Comparison of ENCODE assay signal across 24 cellular contexts in genomic region chr1:205837380-205837970, GRCh38. TPM values are rescaled to one million over a fixed set of nuclear protein-coding genes. Genes with fewer than 3 reads are reported as not detected.
DNase-seq lines count a peak whose midpoint lies in the region; ATAC-seq, FAIRE-seq and TF ChIP-seq lines count a peak whose summit lies in the region.
"Had no signal": no experiment of that assay in that cellular context is flagged by ENCODE, and none has a peak within 500 bp of the region (broad histone marks: within the 10 kb centered on the region; RNA-seq: fewer than 3 reads in every experiment).

No MANE protein-coding gene starts in this region.

- ATAC-seq in K562 (no peak), GM19351 (IDR thresholded peaks at IDR 0.05; ENCODE audit: unreplicated experiment) (no peak)
- ATAC-seq: CD8-positive, alpha-beta T cell had no signal

- H3K9me3 Mint-ChIP-seq in neural crest cell, result no peaks in the 10 kb centered on the region
- H3K9me3 Mint-ChIP-seq: CD4-positive, CD25-positive, alpha-beta regulatory T cell; CD8-positive, alpha-beta T cell had no signal

- peak overlapping the region; percentile 5 for H3K27ac Mint-ChIP-seq in neural crest cell (ENCODE audit: unreplicated experiment)
- H3K27ac Mint-ChIP-seq: B cell; CD4-positive, CD25-positive, alpha-beta regulatory T cell; CD8-positive, alpha-beta T cell had no signal

- H3K36me3 ChIP-seq in K562 (ENCODE audit: control insufficient read depth, insufficient read depth, low read length) (no peaks in the 10 kb centered on the region), spleen (no peaks in the 10 kb centered on the region), left ventricle myocardium inferior (no peaks in the 10 kb centered on the region)

- no peaks in the 10 kb centered on the region for H3K79me2 ChIP-seq in K562 (ENCODE audit: control insufficient read depth, insufficient read depth, low read length)

- no peaks in the 10 kb centered on the region for H3K36me3 Mint-ChIP-seq in neural crest cell (ENCODE audit: low read depth)

- CTCF ChIA-PET in K562 (lab: Yijun Ruan, JAX; ENCODE audit: low intra/inter-chr PET ratio), result no interaction called here

- no peak overlapping the region for H3K27ac ChIP-seq in K562 (ENCODE audit: extremely low read depth, low read depth, low read length)
- H3K27ac ChIP-seq in spleen, result no peak overlapping the region
- H3K27ac ChIP-seq in left ventricle myocardium inferior (replicated peaks), result no peak overlapping the region
- H3K27ac ChIP-seq: BLaER1, C4-2B had no signal

- 13% methylated on average over 7 of the region's 7 CpGs for WGBS in K562 (ENCODE audit: insufficient coverage, low coverage, missing lambda C conversion rate)
- 84 to 88% (median 86%) methylated on average over 7 of the region's 7 CpGs for WGBS in spleen, 5 donors

- FAIRE-seq in K562 (lab: Jason Lieb, UNC), result no peak
- FAIRE-seq: GM12891, GM18507 had no signal

- DNase-seq in NCI-H226 (peak; percentile 23), K562 (ENCODE audit: extremely low read depth in 1 of 4, low spot score in 3 of 4) (no peak), neural crest cell (ENCODE audit: low read depth, low spot score) (no peak), spleen (no peak), NCI-H1105 treated with DMSO at 0.1 percent for 48 hours (lab: John Stamatoyannopoulos, UW) (no peak), left ventricle myocardium inferior (no peak)
- DNase-seq: Caco-2; CD4-positive, CD25-positive, alpha-beta regulatory T cell; CD8-positive, alpha-beta T cell; DMS153; DND-41; EL; GF-D8; GOT3; H7; HCEC 1CT had no signal

- H3K4me1 ChIP-seq in K562 (replicated peaks in 1 of 2; ENCODE audit: control insufficient read depth in 2 of 2, insufficient read depth in 2 of 2, low read length in 2 of 2) (no peaks in the 10 kb centered on the region; a peak in 3 of 5 replicates), spleen (peaks cover 0 to 14% (median under 1%) of the 10 kb centered on the region in 6 donors), left ventricle myocardium inferior (peaks cover 28% of the 10 kb centered on the region)
- H3K4me1 ChIP-seq: Caco-2 had no signal

- no peak for TF ChIP-seq EP300 in K562 (IDR thresholded peaks at IDR 0.05; ENCODE audit: low read length)

- BruUV-seq in K562 (replicated peaks; lab: Mats Ljungman, UMichigan), result no TSS peak

- POLR2A ChIA-PET in K562 (lab: Yijun Ruan, JAX), result interaction anchor here (0.6 to 1.7 kb wide), 6 partner anchors 12 to 852 kb away, joined by 3 to 4 read pairs (median 3); no protein-coding TSS in a partner anchor

- H3K9me3 ChIP-seq in K562 (replicated peaks; ENCODE audit: control insufficient read depth, insufficient read depth, low read depth, low read length) (no peaks in the 10 kb centered on the region), spleen (no peaks in the 10 kb centered on the region), left ventricle myocardium inferior (replicated peaks) (no peaks in the 10 kb centered on the region)
- H3K9me3 ChIP-seq: BLaER1, Caco-2 had no signal

- H3K4me3 ChIP-seq in K562 (no peak overlapping the region), spleen (no peak overlapping the region), left ventricle myocardium inferior (no peak overlapping the region)
- H3K4me3 ChIP-seq: BLaER1 had no signal

- in situ Hi-C loops in K562 (cut with MboI), result no loop called here

- H3K9ac ChIP-seq in K562 (ENCODE audit: insufficient read depth in 1 of 2, low read depth in 2 of 2, low read length in 2 of 2), result no peak overlapping the region
- H3K9ac ChIP-seq: BLaER1 had no signal

- no peaks in the 10 kb centered on the region for H3K27me3 Mint-ChIP-seq in neural crest cell (ENCODE audit: low read depth)
- H3K27me3 Mint-ChIP-seq: B cell; CD4-positive, CD25-positive, alpha-beta regulatory T cell had no signal

- peaks cover under 1% of the 10 kb centered on the region for H3K4me1 Mint-ChIP-seq in neural crest cell
- H3K4me1 Mint-ChIP-seq: CD4-positive, CD25-positive, alpha-beta regulatory T cell had no signal

- no peak overlapping the region for H3K4me2 ChIP-seq in K562 (ENCODE audit: insufficient read depth, low read length)
- H3K4me2 ChIP-seq: BLaER1 had no signal

- intact Hi-C loops in K562 (cut with micrococcal nuclease), result no loop called here
- intact Hi-C loops in spleen (cut with DNase I; ENCODE audit: low total_unique reads), result no loop called here
- intact Hi-C loops in left ventricle myocardium inferior (cut with micrococcal nuclease), result no loop called here

- no peak overlapping the region for H3K4me3 Mint-ChIP-seq in neural crest cell
- H3K4me3 Mint-ChIP-seq: B cell; CD4-positive, CD25-positive, alpha-beta regulatory T cell; CD8-positive, alpha-beta T cell had no signal

- no peaks in the 10 kb centered on the region for H3K9me1 ChIP-seq in K562 (ENCODE audit: control insufficient read depth, insufficient read depth, low read length)

- H2AFZ ChIP-seq in K562 (ENCODE audit: low read depth, low read length), result no peak overlapping the region

- H3K27me3 ChIP-seq in K562 (ENCODE audit: control insufficient read depth in 2 of 2, insufficient read depth in 2 of 2, low read length in 2 of 2) (peaks cover 12 to 20% of the 10 kb centered on the region in 2 experiments; a peak in 4 of 5 replicates), spleen (replicated peaks in 1 of 7) (no peaks in the 10 kb centered on the region), left ventricle myocardium inferior (ENCODE audit: low read depth) (no peaks in the 10 kb centered on the region)
- H3K27me3 ChIP-seq: BLaER1 had no signal

- TF ChIP-seq CTCF in K562 (IDR thresholded peaks at IDR 0.05 in 2 of 3, conservative IDR thresholded peaks at IDR 0.05 in 1 of 3; ENCODE audit: insufficient read depth in 2 of 3, low read depth in 1 of 3, low read length in 3 of 3) (no peak), neural crest cell (conservative IDR thresholded peaks at IDR 0.05) (no peak), spleen (IDR thresholded peaks at IDR 0.05 in 8 of 11, conservative IDR thresholded peaks at IDR 0.05 in 3 of 11) (no peak), left ventricle myocardium inferior (IDR thresholded peaks at IDR 0.05; ENCODE audit: borderline replicate concordance) (no peak)

- H4K20me1 ChIP-seq in K562 (replicated peaks; ENCODE audit: control insufficient read depth, insufficient read depth, low read length), result no peaks in the 10 kb centered on the region
- H4K20me1 ChIP-seq: BLaER1 had no signal

- no peak for TF ChIP-seq RAD21 in K562 (CRISPR knock-in tag; conservative IDR thresholded peaks at IDR 0.05 in 1 of 2, IDR thresholded peaks at IDR 0.05 in 1 of 2)

- TF ChIP-seq POLR2A in K562 (conservative IDR thresholded peaks at IDR 0.05) (no peak), spleen (IDR thresholded peaks at IDR 0.05) (no peak)

TF ChIP-seq in K562, 482 proteins besides CTCF, POLR2A, EP300 and RAD21 (continues in another document):
- 0 out of 2 replicates have a peak, but pooled peaks have one; percentile 8 for TF ChIP-seq USF1 (CRISPR knock-in tag; IDR thresholded peaks at IDR 0.05)

RNA-seq across cellular contexts. Expression of gene PM20D1, which starts 12.5 kb away (rescaled TPM):
- not detected in 2 replicates for total RNA-seq in K562 (2011; cell fraction: chromatin; rRNA removed; ENCODE audit: low replicate concordance)
- total RNA-seq in K562 (2011; cell fraction: nucleolus; rRNA removed), result not detected in 2 replicates
- total RNA-seq in K562 (2011; cell fraction: nucleoplasm; rRNA removed), result not detected in 2 replicates
- total RNA-seq in K562 (2014; rRNA removed) (not detected in 2 replicates), K562 (2014; rRNA removed; fragmentation: Illumina TruSeq; extraction: Trizol) (not detected in 2 replicates), K562 (2015; rRNA removed; fragmentation: Illumina TruSeq; extraction: Trizol) (not detected in 2 replicates), K562 (2021) (not detected in 2 replicates), neural crest cell (not detected in 2 replicates), spleen (1 to 10 TPM in 5 of 7 donors, under 1 TPM in 2; 0.28 to 2.9 (median 1.8) TPM), left ventricle myocardium inferior (1.7 TPM)
- polyA plus RNA-seq in K562 (2011; rRNA removed) (not detected in 2 replicates), K562 (2014; fragmentation: Illumina TruSeq; extraction: Trizol) (not detected in 2 replicates), K562 (2014; fragmentation: Nextera tagmentation; extraction: Ambion mirVana) (not detected), K562 (2014; rRNA removed) (not detected in 2 replicates), spleen (under 1 TPM in 2 of 3 donors, not detected in 1; 0.38 to 0.53 TPM)
- not detected in 2 replicates for polyA plus RNA-seq in K562 (2011; cell fraction: cytosol; rRNA removed)
- polyA plus RNA-seq in K562 (2011; cell fraction: nucleus; rRNA removed), result not detected in 2 replicates
- 0.07 TPM in 1 of 2 replicates, not detected in the other for polyA plus RNA-seq in K562 (2012)
- polyA minus RNA-seq in K562 (2011; rRNA and poly(A)+ RNA removed), result not detected in 2 replicates
- not detected in 2 replicates for polyA minus RNA-seq in K562 (2011; cell fraction: cytosol; rRNA and poly(A)+ RNA removed)
- not detected in 2 replicates for polyA minus RNA-seq in K562 (2011; cell fraction: nucleus; rRNA and poly(A)+ RNA removed)
- total RNA-seq: A172, A673, Caco-2, H7 had no signal

RNA-seq across cellular contexts. Expression of gene SLC41A1, which starts 24.5 kb away (rescaled TPM):
- 37.1 and 52.9 TPM in 2 replicates for total RNA-seq in K562 (2011; cell fraction: chromatin; rRNA removed; ENCODE audit: low replicate concordance)
- 32.9 and 38.7 TPM in 2 replicates for total RNA-seq in K562 (2011; cell fraction: nucleolus; rRNA removed)
- 41.1 and 61.4 TPM in 2 replicates for total RNA-seq in K562 (2011; cell fraction: nucleoplasm; rRNA removed)
- 6.8 and 7.7 TPM in 2 replicates for total RNA-seq in K562 (2014; rRNA removed)
- 13.4 and 13.5 TPM in 2 replicates for total RNA-seq in K562 (2014; rRNA removed; fragmentation: Illumina TruSeq; extraction: Trizol)
- total RNA-seq in K562 (2015; rRNA removed; fragmentation: Illumina TruSeq; extraction: Trizol), result 8.0 and 8.4 TPM in 2 replicates
- total RNA-seq in K562 (2021), result 17.2 and 20.5 TPM in 2 replicates
- 23.2 and 29.3 TPM in 2 replicates for polyA plus RNA-seq in K562 (2011; rRNA removed)
- 21.8 and 23.3 TPM in 2 replicates for polyA plus RNA-seq in K562 (2011; cell fraction: cytosol; rRNA removed)
- polyA plus RNA-seq in K562 (2011; cell fraction: nucleus; rRNA removed), result 32.7 and 46.6 TPM in 2 replicates
- 10.0 and 11.9 TPM in 2 replicates for polyA plus RNA-seq in K562 (2012)
- 21.0 and 26.8 TPM in 2 replicates for polyA plus RNA-seq in K562 (2014; fragmentation: Illumina TruSeq; extraction: Trizol)
- 1 to 10 TPM; 4.1 to 5.5 TPM for polyA plus RNA-seq in K562 (2014; fragmentation: Nextera tagmentation; extraction: Ambion mirVana)
- polyA plus RNA-seq in K562 (2014; rRNA removed), result 11.4 and 12.2 TPM in 2 replicates
- polyA minus RNA-seq in K562 (2011; rRNA and poly(A)+ RNA removed), result 15.4 and 21.7 TPM in 2 replicates
- 8.3 and 13.1 TPM in 2 replicates for polyA minus RNA-seq in K562 (2011; cell fraction: cytosol; rRNA and poly(A)+ RNA removed)
- polyA minus RNA-seq in K562 (2011; cell fraction: nucleus; rRNA and poly(A)+ RNA removed), result 9.1 and 9.7 TPM in 2 replicates
- 21.4 and 25.7 TPM in 2 replicates for total RNA-seq in neural crest cell
- 10 to 100 TPM; 17.3 to 29.0 (median 22.9) TPM for total RNA-seq in spleen
- 1 to 10 TPM; 4.1 to 7.5 (median 5.8) TPM for polyA plus RNA-seq in spleen
- 486 TPM for total RNA-seq in left ventricle myocardium inferior
